ENCODE assay signal across 27 cellular contexts in the genomic region with DNA sequence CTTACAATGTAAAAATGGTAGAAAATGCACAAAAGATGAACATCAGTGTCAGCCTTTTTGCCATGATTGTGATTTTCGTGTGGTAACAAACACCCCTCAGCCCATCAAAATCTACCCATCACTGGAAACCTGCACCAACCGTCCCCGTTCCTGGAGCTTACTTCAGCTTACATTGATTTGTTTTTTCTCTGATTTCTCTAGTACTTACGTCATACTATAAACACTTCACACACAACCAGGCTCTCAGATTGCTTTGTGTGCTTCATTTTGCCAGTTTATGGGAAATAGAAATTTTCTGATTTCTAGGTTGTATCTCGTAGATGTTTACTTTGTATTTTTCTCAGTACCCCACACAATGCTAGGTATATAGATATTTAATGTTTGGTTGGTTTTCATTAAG.
"Had no signal": no experiment of that assay in that cellular context is flagged by ENCODE, and none has a peak within 500 bp of the region (broad histone marks: within the 10 kb centered on the region; RNA-seq: fewer than 3 reads in every experiment).

No MANE protein-coding gene starts in this region.

- H3K27ac ChIP-seq: neural progenitor cell, ovary, parathyroid adenoma, psoas muscle, skin epidermis, spleen, suprapubic skin, thoracic aorta, thyroid gland, tibial nerve, upper lobe of left lung, vagina had no signal

- H3K9me3 ChIP-seq: ovary, psoas muscle, suprapubic skin, thoracic aorta, thyroid gland, vagina had no signal

- H3K4me3 ChIP-seq: neural progenitor cell, ovary, psoas muscle, skin epidermis, smooth muscle cell, spleen, suprapubic skin, thoracic aorta, thyroid gland, tibial nerve, upper lobe of left lung, vagina had no signal

- H3K27me3 ChIP-seq: neural progenitor cell, ovary, spleen, suprapubic skin, thyroid gland, tibial nerve, upper lobe of left lung, vagina had no signal

- H3K4me1 ChIP-seq: neural progenitor cell, parathyroid adenoma, psoas muscle, spleen, suprapubic skin, thyroid gland, tibial nerve, upper lobe of left lung, vagina had no signal

- DNase-seq: natural killer cell; occipital lobe; ovary; posterior cingulate gyrus; psoas muscle; right cardiac atrium; spleen; stimulated activated CD4-positive, alpha-beta T cell treated with anti-CD3 and anti-CD28 coated beads, Interleukin-12 subunit alpha, Interleukin-12 subunit beta, amount 100 ng/mL, for 4 hours; stimulated activated CD4-positive, alpha-beta T cell treated with anti-CD3 and anti-CD28 coated beads, Interleukin-1b, Interleukin-23, amount 100 ng/mL, for 48 hours; stimulated activated CD4-positive, alpha-beta T cell treated with anti-CD3 and anti-CD28 coated beads, Interleukin-4, amount 100 ng/mL, for 1 hour; stimulated activated CD4-positive, alpha-beta T cell treated with anti-CD3 and anti-CD28 coated beads, Interleukin-4, amount 100 ng/mL, for 4 hours; stimulated activated CD8-positive, alpha-beta memory T cell treated with anti-CD3 and anti-CD28 coated beads, Interleukin-4, amount 100 ng/mL, for 48 hours; stimulated activated naive CD4-positive, alpha-beta T cell; stimulated activated naive CD8-positive, alpha-beta T cell treated with anti-CD3 and anti-CD28 coated beads, Interleukin-15, amount 100 ng/mL, for 72 hours; stimulated activated naive CD8-positive, alpha-beta T cell treated with anti-CD3 and anti-CD28 coated beads, Interleukin-15, Interleukin-2, amounts not matched to agents 100 U/mL and 50 U/mL, for 24 hours; substantia nigra; thyroid gland; trophoblast cell; upper lobe of left lung had no signal

- H3K36me3 ChIP-seq: neural progenitor cell, ovary, spleen, suprapubic skin, thoracic aorta, thyroid gland, tibial nerve, upper lobe of left lung, vagina had no signal
